ENCODE assay signal across 1 cellular context in the genomic region with DNA sequence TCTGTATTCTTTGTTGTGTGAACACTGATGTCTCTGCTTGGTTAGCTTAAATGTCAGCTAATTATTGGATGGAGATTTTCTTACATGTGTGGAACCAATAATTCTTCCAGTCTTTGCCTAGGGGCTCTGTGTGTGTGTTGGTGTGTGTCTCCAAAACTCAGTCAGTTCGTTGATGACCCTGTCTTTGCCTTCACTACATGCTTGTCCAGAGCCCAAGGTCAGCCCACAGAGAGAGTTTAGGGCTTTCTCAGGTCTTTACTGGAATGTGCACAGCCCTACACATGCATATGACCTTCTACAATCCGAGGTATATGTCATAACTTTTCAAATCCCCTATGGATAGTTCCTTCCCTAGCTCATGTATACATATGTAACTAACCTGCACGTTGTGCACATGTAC.
TF ChIP-seq lines count a peak whose summit lies in the region.

No MANE protein-coding gene starts in this region.

TF ChIP-seq in HepG2, 621 proteins besides CTCF, POLR2A, EP300 and RAD21 (continued from another document):
- TF ChIP-seq, protein P1, sequence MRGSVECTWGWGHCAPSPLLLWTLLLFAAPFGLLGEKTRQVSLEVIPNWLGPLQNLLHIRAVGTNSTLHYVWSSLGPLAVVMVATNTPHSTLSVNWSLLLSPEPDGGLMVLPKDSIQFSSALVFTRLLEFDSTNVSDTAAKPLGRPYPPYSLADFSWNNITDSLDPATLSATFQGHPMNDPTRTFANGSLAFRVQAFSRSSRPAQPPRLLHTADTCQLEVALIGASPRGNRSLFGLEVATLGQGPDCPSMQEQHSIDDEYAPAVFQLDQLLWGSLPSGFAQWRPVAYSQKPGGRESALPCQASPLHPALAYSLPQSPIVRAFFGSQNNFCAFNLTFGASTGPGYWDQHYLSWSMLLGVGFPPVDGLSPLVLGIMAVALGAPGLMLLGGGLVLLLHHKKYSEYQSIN (CRISPR knock-in tag; IDR thresholded peaks at IDR 0.05; ENCODE audit: borderline replicate concordance): no peak
- TF ChIP-seq, protein P2, sequence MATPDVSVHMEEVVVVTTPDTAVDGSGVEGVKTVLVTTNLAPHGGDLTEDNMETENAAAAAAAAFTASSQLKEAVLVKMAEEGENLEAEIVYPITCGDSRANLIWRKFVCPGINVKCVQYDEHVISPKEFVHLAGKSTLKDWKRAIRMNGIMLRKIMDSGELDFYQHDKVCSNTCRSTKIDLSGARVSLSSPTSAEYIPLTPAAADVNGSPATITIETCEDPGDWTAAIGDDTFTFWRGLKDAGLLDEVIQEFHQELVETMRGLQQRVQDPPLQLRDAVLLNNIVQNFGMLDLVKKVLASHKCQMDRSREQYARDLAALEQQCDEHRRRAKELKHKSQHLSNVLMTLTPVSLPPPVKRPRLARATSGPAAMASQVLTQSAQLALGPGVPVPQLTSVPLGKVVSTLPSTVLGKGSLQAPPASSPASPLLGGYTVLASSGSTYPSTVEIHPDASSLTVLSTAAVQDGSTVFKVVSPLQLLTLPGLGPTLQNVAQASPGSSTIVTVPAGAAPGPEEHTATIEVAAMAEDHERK (CRISPR knock-in tag; IDR thresholded peaks at IDR 0.05; ENCODE audit: low read depth): no peak
- TF ChIP-seq ZNF510 (CRISPR knock-in tag; IDR thresholded peaks at IDR 0.05; ENCODE audit: low read depth) (no peak), ZNF713 (CRISPR knock-in tag; IDR thresholded peaks at IDR 0.05) (no peak), ZSCAN20 (CRISPR knock-in tag; IDR thresholded peaks at IDR 0.05; ENCODE audit: borderline replicate concordance) (no peak), YEATS2 (CRISPR knock-in tag; IDR thresholded peaks at IDR 0.05; ENCODE audit: borderline replicate concordance) (no peak), TRIM24 (CRISPR knock-in tag; IDR thresholded peaks at IDR 0.05) (no peak), ZNF678 (CRISPR knock-in tag; IDR thresholded peaks at IDR 0.05) (no peak), ZNF33A (CRISPR knock-in tag; IDR thresholded peaks at IDR 0.05; ENCODE audit: borderline replicate concordance) (no peak)
- TF ChIP-seq, protein P3, sequence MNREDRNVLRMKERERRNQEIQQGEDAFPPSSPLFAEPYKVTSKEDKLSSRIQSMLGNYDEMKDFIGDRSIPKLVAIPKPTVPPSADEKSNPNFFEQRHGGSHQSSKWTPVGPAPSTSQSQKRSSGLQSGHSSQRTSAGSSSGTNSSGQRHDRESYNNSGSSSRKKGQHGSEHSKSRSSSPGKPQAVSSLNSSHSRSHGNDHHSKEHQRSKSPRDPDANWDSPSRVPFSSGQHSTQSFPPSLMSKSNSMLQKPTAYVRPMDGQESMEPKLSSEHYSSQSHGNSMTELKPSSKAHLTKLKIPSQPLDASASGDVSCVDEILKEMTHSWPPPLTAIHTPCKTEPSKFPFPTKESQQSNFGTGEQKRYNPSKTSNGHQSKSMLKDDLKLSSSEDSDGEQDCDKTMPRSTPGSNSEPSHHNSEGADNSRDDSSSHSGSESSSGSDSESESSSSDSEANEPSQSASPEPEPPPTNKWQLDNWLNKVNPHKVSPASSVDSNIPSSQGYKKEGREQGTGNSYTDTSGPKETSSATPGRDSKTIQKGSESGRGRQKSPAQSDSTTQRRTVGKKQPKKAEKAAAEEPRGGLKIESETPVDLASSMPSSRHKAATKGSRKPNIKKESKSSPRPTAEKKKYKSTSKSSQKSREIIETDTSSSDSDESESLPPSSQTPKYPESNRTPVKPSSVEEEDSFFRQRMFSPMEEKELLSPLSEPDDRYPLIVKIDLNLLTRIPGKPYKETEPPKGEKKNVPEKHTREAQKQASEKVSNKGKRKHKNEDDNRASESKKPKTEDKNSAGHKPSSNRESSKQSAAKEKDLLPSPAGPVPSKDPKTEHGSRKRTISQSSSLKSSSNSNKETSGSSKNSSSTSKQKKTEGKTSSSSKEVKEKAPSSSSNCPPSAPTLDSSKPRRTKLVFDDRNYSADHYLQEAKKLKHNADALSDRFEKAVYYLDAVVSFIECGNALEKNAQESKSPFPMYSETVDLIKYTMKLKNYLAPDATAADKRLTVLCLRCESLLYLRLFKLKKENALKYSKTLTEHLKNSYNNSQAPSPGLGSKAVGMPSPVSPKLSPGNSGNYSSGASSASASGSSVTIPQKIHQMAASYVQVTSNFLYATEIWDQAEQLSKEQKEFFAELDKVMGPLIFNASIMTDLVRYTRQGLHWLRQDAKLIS (CRISPR knock-in tag; IDR thresholded peaks at IDR 0.05): no peak
